ENCODE assay signal across 20 cellular contexts in genomic region chr4:2734618-2735017, GRCh38. TPM values are rescaled to one million over a fixed set of nuclear protein-coding genes. Genes with fewer than 3 reads are reported as not detected.
DNase-seq lines count a peak whose midpoint lies in the region; ATAC-seq, FAIRE-seq and TF ChIP-seq lines count a peak whose summit lies in the region.
"Had no signal": no experiment of that assay in that cellular context is flagged by ENCODE, and none has a peak within 500 bp of the region (broad histone marks: within the 10 kb centered on the region; RNA-seq: fewer than 3 reads in every experiment).

No MANE protein-coding gene starts in this region.

- ATAC-seq in GM23338 (no peak), Panc1 (no peak), HG03520 (IDR thresholded peaks at IDR 0.05; ENCODE audit: unreplicated experiment) (no peak)
- ATAC-seq: PC-3 had no signal

- CTCF ChIA-PET in Panc1 (lab: Charles Lee) = interaction anchor here (0.6 kb wide), 1 partner anchor 273 kb away, joined by 3 read pairs; no protein-coding TSS in a partner anchor

- no peaks in the 10 kb centered on the region for H4K20me1 ChIP-seq in GM23338 (replicated peaks; ENCODE audit: insufficient read depth)

- H3K27me3 Mint-ChIP-seq in GM23338 (ENCODE audit: insufficient read depth, low read depth, poor library complexity) (peaks cover 12% of the 10 kb centered on the region), osteocyte (ENCODE audit: unreplicated experiment) (no peaks in the 10 kb centered on the region)
- H3K27me3 Mint-ChIP-seq: activated CD4-positive, alpha-beta memory T cell treated with anti-CD3 and anti-CD28 coated beads for 36 hours had no signal

- in situ Hi-C loops in Panc1 (cut with HindIII; ENCODE audit: low pct_unique_long_range_greater_than_20kb, low sequenced_read_pairs) = no loop called here

- H3K4me3 ChIP-seq in GM23338 (no peak overlapping the region), Panc1 (ENCODE audit: low read depth in 2 of 2, low read length in 2 of 2) (no peak overlapping the region), neuronal stem cell (ENCODE audit: low read length in 2 of 2) (no peak overlapping the region)
- H3K4me3 ChIP-seq: SK-N-MC, thyroid gland had no signal

- H3K4me1 ChIP-seq in GM23338 (ENCODE audit: insufficient read depth) = no peaks in the 10 kb centered on the region
- no peaks in the 10 kb centered on the region for H3K4me1 ChIP-seq in Panc1 (ENCODE audit: control insufficient read depth, insufficient read depth, low read length)
- H3K4me1 ChIP-seq in neuronal stem cell (ENCODE audit: control insufficient read depth in 2 of 2, insufficient read depth in 1 of 2, low read depth in 1 of 2, low read length in 2 of 2) = peaks cover 0 to 3% of the 10 kb centered on the region in 2 donors
- H3K4me1 ChIP-seq: thyroid gland had no signal

- no peak overlapping the region for H4K8ac ChIP-seq in neuronal stem cell (ENCODE audit: low read depth, low read length)

- H3K23ac ChIP-seq in neuronal stem cell (ENCODE audit: low read depth, low read length, poor library complexity) = no peak overlapping the region

- peak; percentile 12 for FAIRE-seq in GM18507 (lab: Jason Lieb, UNC)
- FAIRE-seq: bronchial epithelial cell, TTC549 had no signal

- no peak overlapping the region for H4K91ac ChIP-seq in neuronal stem cell (ENCODE audit: low read depth, low read length, poor library complexity)

- no peak overlapping the region for H3K18ac ChIP-seq in neuronal stem cell (ENCODE audit: low read length)

- H2BK5ac ChIP-seq in neuronal stem cell (ENCODE audit: low read length) = no peak overlapping the region

- no peaks in the 10 kb centered on the region for H3F3A ChIP-seq in GM23338 (replicated peaks; ENCODE audit: low read depth)

- peaks cover 20% of the 10 kb centered on the region; the same call in 2 of the 3 replicates for H3K9me3 Mint-ChIP-seq in GM23338
- peaks cover 21% of the 10 kb centered on the region for H3K9me3 Mint-ChIP-seq in osteocyte (ENCODE audit: unreplicated experiment)

- H3K9ac ChIP-seq in neuronal stem cell (ENCODE audit: low read depth, low read length, poor library complexity) = no peak overlapping the region

- H3K27ac Mint-ChIP-seq in GM23338 (no peak overlapping the region), osteocyte (ENCODE audit: unreplicated experiment) (no peak overlapping the region)
- H3K27ac Mint-ChIP-seq: activated CD4-positive, alpha-beta memory T cell treated with anti-CD3 and anti-CD28 coated beads for 36 hours had no signal

- H3K14ac ChIP-seq in neuronal stem cell (ENCODE audit: low read length) = no peak overlapping the region

- no peak for DNase-seq in GM18507 (ENCODE audit: extremely low spot score, insufficient read length, low read depth)
- DNase-seq in GM23338 (ENCODE audit: low spot score) = no peak
- no peak for DNase-seq in Panc1 (ENCODE audit: low read depth, low spot score)
- DNase-seq in neuronal stem cell (ENCODE audit: low spot score) = no peak
- DNase-seq in iPS-NIHi7 (ENCODE audit: extremely low spot score) = no peak
- no peak for DNase-seq in osteocyte (ENCODE audit: extremely low spot score, unreplicated experiment)
- DNase-seq: C1 segment of cervical spinal cord, DMS53, GOT3, Kasumi-1, midbrain, NCI-H187, NCI-H510A, PC-3, thyroid gland had no signal

- H3K9me3 ChIP-seq in Panc1 (ENCODE audit: control insufficient read depth, insufficient read depth, low read depth, low read length) (no peaks in the 10 kb centered on the region), neuronal stem cell (replicated peaks in 1 of 2; ENCODE audit: control insufficient read depth in 2 of 2, insufficient read depth in 1 of 2, low read depth in 1 of 2, low read length in 2 of 2) (peaks cover 0 to 15% of the 10 kb centered on the region in 2 donors)
- H3K9me3 ChIP-seq: thyroid gland had no signal

- H3K4ac ChIP-seq in neuronal stem cell (ENCODE audit: low read length) = no peak overlapping the region

- POLR2A ChIA-PET in Panc1 (lab: Charles Lee) = no interaction called here

- H2AFZ ChIP-seq in GM23338 (no peak overlapping the region), neuronal stem cell (ENCODE audit: low read length) (no peak overlapping the region)

- no peak overlapping the region for H3K4me3 Mint-ChIP-seq in GM23338
- no peak overlapping the region for H3K4me3 Mint-ChIP-seq in osteocyte (ENCODE audit: unreplicated experiment)
- H3K4me3 Mint-ChIP-seq: activated CD4-positive, alpha-beta memory T cell treated with anti-CD3 and anti-CD28 coated beads for 36 hours had no signal

- no peak for TF ChIP-seq CTCF in GM23338 (conservative IDR thresholded peaks at IDR 0.05; ENCODE audit: low read depth in 2 of 2)
- no peak for TF ChIP-seq CTCF in Panc1 (IDR thresholded peaks at IDR 0.05)
- TF ChIP-seq CTCF in osteocyte (IDR thresholded peaks at IDR 0.05) = no peak

- peaks cover 26% of the 10 kb centered on the region for H3K36me3 Mint-ChIP-seq in GM23338 (ENCODE audit: low read depth)
- H3K36me3 Mint-ChIP-seq in osteocyte (ENCODE audit: unreplicated experiment) = peaks cover 41% of the 10 kb centered on the region

- H3K4me2 ChIP-seq in GM23338 = no peak overlapping the region
- no peak overlapping the region for H3K4me2 ChIP-seq in neuronal stem cell (ENCODE audit: insufficient read depth, low read length, poor library complexity, severe bottlenecking)

- intact Hi-C loops in Panc1 (cut with micrococcal nuclease; ENCODE audit: unreplicated experiment) = no loop called here

- no peak overlapping the region for H2BK120ac ChIP-seq in neuronal stem cell (ENCODE audit: low read depth, low read length)

- H3K27ac ChIP-seq in GM23338 (ENCODE audit: low read depth) (0 out of 2 replicates have a peak overlapping the region, but pooled peaks have one; percentile 52), Panc1 (ENCODE audit: low read length) (no peak overlapping the region), neuronal stem cell (replicated peaks; ENCODE audit: low read length) (peak overlapping the region; percentile 35)
- H3K27ac ChIP-seq: SK-N-MC, thyroid gland had no signal

- no CpG with 5 or more reads among the region's 2 CpGs for WGBS in neuronal stem cell (ENCODE audit: extremely low coverage in 2 of 2, insufficient read length in 2 of 2, insufficient replicate concordance in 1 of 2), 2 donors

- TSS peak; percentile 46 for BruUV-seq in Panc1 (replicated peaks; lab: Mats Ljungman, UMichigan)

- H3K4me1 Mint-ChIP-seq in GM23338 (no peaks in the 10 kb centered on the region; the same call in 2 of the 3 replicates), osteocyte (ENCODE audit: unreplicated experiment) (no peaks in the 10 kb centered on the region)

- no peak overlapping the region for H2BK15ac ChIP-seq in neuronal stem cell (ENCODE audit: low read length)

- H2BK12ac ChIP-seq in neuronal stem cell (ENCODE audit: low read length) = no peak overlapping the region

- H2AK5ac ChIP-seq in neuronal stem cell (ENCODE audit: low read depth, low read length) = no peak overlapping the region

- no peaks in the 10 kb centered on the region for H3K9me2 ChIP-seq in GM23338 (ENCODE audit: insufficient read depth)

- no peaks in the 10 kb centered on the region for H3K79me2 ChIP-seq in GM23338 (replicated peaks; ENCODE audit: insufficient read depth)

- H3K79me1 ChIP-seq in neuronal stem cell (ENCODE audit: low read depth, low read length) = no peaks in the 10 kb centered on the region

- H3K27me3 ChIP-seq in GM23338 (ENCODE audit: insufficient read depth) (no peaks in the 10 kb centered on the region), Panc1 (ENCODE audit: control insufficient read depth, insufficient read depth, low read length) (no peaks in the 10 kb centered on the region), neuronal stem cell (ENCODE audit: control insufficient read depth in 3 of 3, insufficient read depth in 3 of 3, low read depth in 1 of 3, low read length in 3 of 3) (no peaks in the 10 kb centered on the region)
- H3K27me3 ChIP-seq: thyroid gland had no signal

- no peaks in the 10 kb centered on the region for H3K36me3 ChIP-seq in GM23338 (ENCODE audit: insufficient read depth)
- H3K36me3 ChIP-seq in Panc1 (ENCODE audit: control insufficient read depth, insufficient read depth, low read length) = no peaks in the 10 kb centered on the region
- peaks cover 23 to 51% of the 10 kb centered on the region in 2 donors for H3K36me3 ChIP-seq in neuronal stem cell (replicated peaks in 1 of 2; ENCODE audit: control insufficient read depth in 2 of 2, insufficient read depth in 2 of 2, low read length in 2 of 2)

RNA-seq across cellular contexts. Expression of gene TNIP2, which starts 21.5 kb away (rescaled TPM):
- 60.2 and 61.4 TPM in 2 replicates for total RNA-seq in GM23338 (2014; rRNA removed; shearing (Covaris generic))
- 33.9 and 34.8 TPM in 2 replicates for polyA plus RNA-seq in GM23338 (2016; fragmentation: Nextera tagmentation; extraction: Ambion mirVana)
- total RNA-seq in Panc1 (2021; ENCODE audit: unreplicated experiment) = 60.3 TPM
- polyA plus RNA-seq in Panc1 (2012; ENCODE audit: insufficient read length) = 59.6 TPM
- 14.8 TPM for polyA plus RNA-seq in neuronal stem cell (2013, experiment 1 of 2)
- 15.1 TPM for polyA plus RNA-seq in neuronal stem cell (2013, experiment 2 of 2)
- 32.7 and 34.0 TPM in 2 replicates for total RNA-seq in osteocyte

RNA-seq across cellular contexts. Expression of gene SH3BP2, which starts 58.3 kb away (rescaled TPM):
- 29.9 and 43.9 TPM in 2 replicates for total RNA-seq in GM23338 (2014; rRNA removed; shearing (Covaris generic))
- 15.2 and 22.2 TPM in 2 replicates for polyA plus RNA-seq in GM23338 (2016; fragmentation: Nextera tagmentation; extraction: Ambion mirVana)
- total RNA-seq in Panc1 (2021; ENCODE audit: unreplicated experiment) (93.4 TPM), osteocyte (105 and 110 TPM in 2 replicates)
- 56.2 TPM for polyA plus RNA-seq in Panc1 (2012; ENCODE audit: insufficient read length)
- 8.1 TPM for polyA plus RNA-seq in neuronal stem cell (2013, experiment 1 of 2)
- 8.7 TPM for polyA plus RNA-seq in neuronal stem cell (2013, experiment 2 of 2)
